9 cellular contexts compared by ENCODE assay signal in genomic region chr11:118623291-118623655, GRCh38. TPM values are rescaled to one million over a fixed set of nuclear protein-coding genes. Genes with fewer than 3 reads are reported as not detected.
A peak's percentile ranks its signal among the peaks of the same experiment; 100 is the strongest.
DNase-seq lines count a peak whose midpoint lies in the region; ATAC-seq, FAIRE-seq and TF ChIP-seq lines count a peak whose summit lies in the region.
"Had no signal": no experiment of that assay in that cellular context is flagged by ENCODE, and none has a peak within 500 bp of the region (broad histone marks: within the 10 kb centered on the region; RNA-seq: fewer than 3 reads in every experiment).

No MANE protein-coding gene starts in this region.

- H3K4me1 ChIP-seq in BE2C (peaks cover 46% of the 10 kb centered on the region), K562 (replicated peaks in 1 of 2; ENCODE audit: control insufficient read depth in 2 of 2, insufficient read depth in 2 of 2, low read length in 2 of 2) (peaks cover 28 to 53% of the 10 kb centered on the region in 2 experiments)

- WGBS in K562 (ENCODE audit: insufficient coverage, low coverage, missing lambda C conversion rate), result 94% methylated on average over 3 of the region's 4 CpGs

- TF ChIP-seq EP300 in K562 (IDR thresholded peaks at IDR 0.05; ENCODE audit: low read length), result no peak

- H3K4me3 ChIP-seq in BE2C (ENCODE audit: low read depth, low read length) (peak overlapping the region; percentile 94), K562 (no peak overlapping the region)

- POLR2A ChIA-PET in K562 (lab: Yijun Ruan, JAX), result interaction anchor here (0.7 to 0.8 kb wide), 3 partner anchors 10 to 553 kb away, joined by 3 to 5 read pairs (median 4); no protein-coding TSS in a partner anchor
- POLR2A ChIA-PET in activated CD8-positive, alpha-beta T cell treated with anti-CD3 and anti-CD28 coated beads, Interleukin-2, amount 10 ng/mL, durations not matched to agents 7 days and 5 days (lab: Charles Lee), result interaction anchor here (1.3 kb wide), 1 partner anchor 168 kb away, joined by 4 read pairs; the partner anchor contains the start of gene DDX6

- peak overlapping the region; percentile 79 for H3K4me3 Mint-ChIP-seq in mesothelial cell of epicardium
- no peak overlapping the region for H3K4me3 Mint-ChIP-seq in activated CD8-positive, alpha-beta T cell treated with anti-CD3 and anti-CD28 coated beads, Interleukin-2, amount 10 ng/mL, durations not matched to agents 7 days and 5 days
- H3K4me3 Mint-ChIP-seq: activated CD4-positive, alpha-beta T cell treated with anti-CD3 and anti-CD28 coated beads, Interleukin-2, amount 10 ng/mL, durations not matched to agents 24 days and 14 days had no signal

- H4K20me1 ChIP-seq in K562 (replicated peaks; ENCODE audit: control insufficient read depth, insufficient read depth, low read length), result no peaks in the 10 kb centered on the region

- no peaks in the 10 kb centered on the region for H3K27me3 Mint-ChIP-seq in mesothelial cell of epicardium (ENCODE audit: low read depth)
- peaks cover 16% of the 10 kb centered on the region for H3K27me3 Mint-ChIP-seq in activated CD8-positive, alpha-beta T cell treated with anti-CD3 and anti-CD28 coated beads, Interleukin-2, amount 10 ng/mL, durations not matched to agents 7 days and 5 days (ENCODE audit: low read depth)

- H3K27ac ChIP-seq in K562 (ENCODE audit: extremely low read depth, low read depth, low read length), result no peak overlapping the region

- ATAC-seq in K562 (no peak), HG03135 (IDR thresholded peaks at IDR 0.05; ENCODE audit: unreplicated experiment) (no peak)
- ATAC-seq in activated CD8-positive, alpha-beta T cell treated with anti-CD3 and anti-CD28 coated beads, Interleukin-2, amount 10 ng/mL, durations not matched to agents 7 days and 5 days, result no peak

- intact Hi-C loops in K562 (cut with micrococcal nuclease), result no loop called here

- H2AFZ ChIP-seq in K562 (ENCODE audit: low read depth, low read length), result no peak overlapping the region

- peak overlapping the region in 1 of 2 experiments; percentile 63; a peak in 2 of 4 replicates for H3K9ac ChIP-seq in K562 (ENCODE audit: insufficient read depth in 1 of 2, low read depth in 2 of 2, low read length in 2 of 2)

- peaks cover 13% of the 10 kb centered on the region for H3K79me2 ChIP-seq in K562 (ENCODE audit: control insufficient read depth, insufficient read depth, low read length)

- peak; percentile 88 for DNase-seq in BE2C
- DNase-seq in NCI-H187 treated with DMSO at 0.1 percent for 48 hours (lab: John Stamatoyannopoulos, UW), result peak; percentile 64
- DNase-seq in K562 (ENCODE audit: extremely low read depth in 1 of 4, low spot score in 3 of 4), result no peak
- DNase-seq in mesothelial cell of epicardium (ENCODE audit: low spot score in 2 of 2, unreplicated experiment in 2 of 2), result no peak
- DNase-seq in activated CD8-positive, alpha-beta T cell treated with anti-CD3 and anti-CD28 coated beads, Interleukin-2, amount 10 ng/mL, durations not matched to agents 7 days and 5 days, result no peak
- no peak for DNase-seq in MV-4-11 (lab: John Stamatoyannopoulos, UW)
- no peak for DNase-seq in activated naive CD4-positive, alpha-beta T cell treated with Interleukin-2 at 50 U/mL for 16 hours
- DNase-seq: activated CD4-positive, alpha-beta T cell treated with anti-CD3 and anti-CD28 coated beads, Interleukin-2, amount 10 ng/mL, durations not matched to agents 24 days and 14 days had no signal

- H3K27me3 ChIP-seq in BE2C (no peaks in the 10 kb centered on the region), K562 (ENCODE audit: control insufficient read depth in 2 of 2, insufficient read depth in 2 of 2, low read length in 2 of 2) (no peaks in the 10 kb centered on the region)

- no peaks in the 10 kb centered on the region for H3K9me1 ChIP-seq in K562 (ENCODE audit: control insufficient read depth, insufficient read depth, low read length)

- TF ChIP-seq CTCF in BE2C (IDR thresholded peaks at IDR 0.05; ENCODE audit: low read depth, low read length), result no peak
- TF ChIP-seq CTCF in K562 (IDR thresholded peaks at IDR 0.05 in 2 of 3, conservative IDR thresholded peaks at IDR 0.05 in 1 of 3; ENCODE audit: insufficient read depth in 2 of 3, low read depth in 1 of 3, low read length in 3 of 3), result no peak
- no peak for TF ChIP-seq CTCF in mesothelial cell of epicardium (IDR thresholded peaks at IDR 0.05; ENCODE audit: unreplicated experiment)

- BruUV-seq in K562 (replicated peaks; lab: Mats Ljungman, UMichigan), result no TSS peak

- FAIRE-seq in K562 (lab: Jason Lieb, UNC), result no peak

- H3K4me2 ChIP-seq in K562 (ENCODE audit: insufficient read depth, low read length), result no peak overlapping the region

- H3K9me3 ChIP-seq in BE2C (no peaks in the 10 kb centered on the region), K562 (replicated peaks; ENCODE audit: control insufficient read depth, insufficient read depth, low read depth, low read length) (no peaks in the 10 kb centered on the region)

- peaks cover 7% of the 10 kb centered on the region for H3K36me3 Mint-ChIP-seq in mesothelial cell of epicardium
- H3K36me3 Mint-ChIP-seq in activated CD8-positive, alpha-beta T cell treated with anti-CD3 and anti-CD28 coated beads, Interleukin-2, amount 10 ng/mL, durations not matched to agents 7 days and 5 days (ENCODE audit: low read depth), result no peaks in the 10 kb centered on the region

- H3K9me3 Mint-ChIP-seq in mesothelial cell of epicardium, result no peaks in the 10 kb centered on the region
- H3K9me3 Mint-ChIP-seq in activated CD8-positive, alpha-beta T cell treated with anti-CD3 and anti-CD28 coated beads, Interleukin-2, amount 10 ng/mL, durations not matched to agents 7 days and 5 days (ENCODE audit: insufficient read depth), result no peaks in the 10 kb centered on the region
- H3K9me3 Mint-ChIP-seq: activated CD4-positive, alpha-beta T cell treated with anti-CD3 and anti-CD28 coated beads, Interleukin-2, amount 10 ng/mL, durations not matched to agents 24 days and 14 days had no signal

- peaks cover 50% of the 10 kb centered on the region for H3K4me1 Mint-ChIP-seq in mesothelial cell of epicardium
- peaks cover 6% of the 10 kb centered on the region for H3K4me1 Mint-ChIP-seq in activated CD8-positive, alpha-beta T cell treated with anti-CD3 and anti-CD28 coated beads, Interleukin-2, amount 10 ng/mL, durations not matched to agents 7 days and 5 days (ENCODE audit: low read depth)

- CTCF ChIA-PET in K562 (lab: Yijun Ruan, JAX; ENCODE audit: low intra/inter-chr PET ratio), result no interaction called here
- CTCF ChIA-PET in activated CD8-positive, alpha-beta T cell treated with anti-CD3 and anti-CD28 coated beads, Interleukin-2, amount 10 ng/mL, durations not matched to agents 7 days and 5 days (lab: Charles Lee), result interaction anchor here (0.8 to 1.2 kb wide), 2 partner anchors 15 to 28 kb away, joined by 4 to 6 read pairs; no protein-coding TSS in a partner anchor

- no peak for TF ChIP-seq RAD21 in K562 (CRISPR knock-in tag; conservative IDR thresholded peaks at IDR 0.05 in 1 of 2, IDR thresholded peaks at IDR 0.05 in 1 of 2)

- no peak for TF ChIP-seq POLR2A in K562 (conservative IDR thresholded peaks at IDR 0.05)

- peaks cover 23% of the 10 kb centered on the region for H3K36me3 ChIP-seq in BE2C
- H3K36me3 ChIP-seq in K562 (ENCODE audit: control insufficient read depth, insufficient read depth, low read length), result peaks cover 28% of the 10 kb centered on the region

- in situ Hi-C loops in K562 (cut with MboI), result no loop called here

- peak overlapping the region; percentile 95 for H3K27ac Mint-ChIP-seq in mesothelial cell of epicardium
- H3K27ac Mint-ChIP-seq in activated CD8-positive, alpha-beta T cell treated with anti-CD3 and anti-CD28 coated beads, Interleukin-2, amount 10 ng/mL, durations not matched to agents 7 days and 5 days, result no peak overlapping the region
- H3K27ac Mint-ChIP-seq: activated CD4-positive, alpha-beta T cell treated with anti-CD3 and anti-CD28 coated beads, Interleukin-2, amount 10 ng/mL, durations not matched to agents 24 days and 14 days had no signal

RNA-seq across cellular contexts. Expression of gene PHLDB1, which starts 15.9 kb away (rescaled TPM):
- 33.9 TPM for polyA plus RNA-seq in BE2C (2012; ENCODE audit: insufficient read depth, insufficient read length, low read depth)
- total RNA-seq in K562 (2011; cell fraction: chromatin; rRNA removed; ENCODE audit: low replicate concordance), result 88.0 and 200 TPM in 2 replicates
- total RNA-seq in K562 (2011; cell fraction: nucleolus; rRNA removed), result 71.3 and 79.0 TPM in 2 replicates
- total RNA-seq in K562 (2011; cell fraction: nucleoplasm; rRNA removed), result 93.1 and 134 TPM in 2 replicates
- total RNA-seq in K562 (2014; rRNA removed), result 17.8 and 21.2 TPM in 2 replicates
- total RNA-seq in K562 (2014; rRNA removed; fragmentation: Illumina TruSeq; extraction: Trizol), result 7.7 and 8.5 TPM in 2 replicates
- 12.0 and 12.3 TPM in 2 replicates for total RNA-seq in K562 (2015; rRNA removed; fragmentation: Illumina TruSeq; extraction: Trizol)
- total RNA-seq in K562 (2021), result 27.0 and 28.7 TPM in 2 replicates
- 17.0 and 21.7 TPM in 2 replicates for polyA plus RNA-seq in K562 (2011; rRNA removed)
- 16.1 and 27.1 TPM in 2 replicates for polyA plus RNA-seq in K562 (2011; cell fraction: cytosol; rRNA removed)
- polyA plus RNA-seq in K562 (2011; cell fraction: nucleus; rRNA removed), result 62.2 and 110 TPM in 2 replicates
- polyA plus RNA-seq in K562 (2012), result 15.6 and 17.0 TPM in 2 replicates
- 14.2 and 16.2 TPM in 2 replicates for polyA plus RNA-seq in K562 (2014; fragmentation: Illumina TruSeq; extraction: Trizol)
- 1 to 10 TPM; 2.0 to 3.1 TPM for polyA plus RNA-seq in K562 (2014; fragmentation: Nextera tagmentation; extraction: Ambion mirVana)
- polyA plus RNA-seq in K562 (2014; rRNA removed), result 17.1 and 18.9 TPM in 2 replicates
- polyA minus RNA-seq in K562 (2011; rRNA and poly(A)+ RNA removed), result 24.4 and 29.0 TPM in 2 replicates
- 20.1 and 22.6 TPM in 2 replicates for polyA minus RNA-seq in K562 (2011; cell fraction: cytosol; rRNA and poly(A)+ RNA removed)
- 34.6 and 34.9 TPM in 2 replicates for polyA minus RNA-seq in K562 (2011; cell fraction: nucleus; rRNA and poly(A)+ RNA removed)
- total RNA-seq in mesothelial cell of epicardium, result 138 to 148 TPM (median 139 TPM) in 3 replicates
- total RNA-seq in activated CD8-positive, alpha-beta T cell treated with anti-CD3 and anti-CD28 coated beads, Interleukin-2, amount 10 ng/mL, durations not matched to agents 7 days and 5 days, result under 1 TPM; 0.63 to 0.76 TPM

RNA-seq across cellular contexts. Expression of gene ARCN1, which starts 51.1 kb away (rescaled TPM):
- polyA plus RNA-seq in BE2C (2012; ENCODE audit: insufficient read depth, insufficient read length, low read depth), result 143 TPM
- total RNA-seq in K562 (2011; cell fraction: chromatin; rRNA removed; ENCODE audit: low replicate concordance), result 33.0 and 70.2 TPM in 2 replicates
- 25.1 and 26.7 TPM in 2 replicates for total RNA-seq in K562 (2011; cell fraction: nucleolus; rRNA removed)
- 50.7 and 82.0 TPM in 2 replicates for total RNA-seq in K562 (2011; cell fraction: nucleoplasm; rRNA removed)
- total RNA-seq in K562 (2014; rRNA removed), result 47.4 and 50.4 TPM in 2 replicates
- total RNA-seq in K562 (2014; rRNA removed; fragmentation: Illumina TruSeq; extraction: Trizol), result 76.4 and 87.6 TPM in 2 replicates
- 72.3 and 77.9 TPM in 2 replicates for total RNA-seq in K562 (2015; rRNA removed; fragmentation: Illumina TruSeq; extraction: Trizol)
- total RNA-seq in K562 (2021), result 87.6 and 94.4 TPM in 2 replicates
- 224 and 237 TPM in 2 replicates for polyA plus RNA-seq in K562 (2011; rRNA removed)
- polyA plus RNA-seq in K562 (2011; cell fraction: cytosol; rRNA removed), result 136 and 284 TPM in 2 replicates
- 27.6 and 58.6 TPM in 2 replicates for polyA plus RNA-seq in K562 (2011; cell fraction: nucleus; rRNA removed)
- 72.5 and 103 TPM in 2 replicates for polyA plus RNA-seq in K562 (2012)
- polyA plus RNA-seq in K562 (2014; fragmentation: Illumina TruSeq; extraction: Trizol), result 109 and 126 TPM in 2 replicates
- polyA plus RNA-seq in K562 (2014; fragmentation: Nextera tagmentation; extraction: Ambion mirVana), result 10 to 100 TPM; 30.0 to 43.5 TPM
- polyA plus RNA-seq in K562 (2014; rRNA removed), result 75.8 and 81.0 TPM in 2 replicates
- 236 and 317 TPM in 2 replicates for polyA minus RNA-seq in K562 (2011; rRNA and poly(A)+ RNA removed)
- polyA minus RNA-seq in K562 (2011; cell fraction: cytosol; rRNA and poly(A)+ RNA removed), result 88.0 and 104 TPM in 2 replicates
- 8.8 and 22.3 TPM in 2 replicates for polyA minus RNA-seq in K562 (2011; cell fraction: nucleus; rRNA and poly(A)+ RNA removed)
- 139 to 144 TPM (median 140 TPM) in 3 replicates for total RNA-seq in mesothelial cell of epicardium
- total RNA-seq in activated CD8-positive, alpha-beta T cell treated with anti-CD3 and anti-CD28 coated beads, Interleukin-2, amount 10 ng/mL, durations not matched to agents 7 days and 5 days, result 100 to 1,000 TPM; 106 to 109 TPM

RNA-seq across cellular contexts. Expression of gene TREH, which starts 56.2 kb away (rescaled TPM):
- polyA plus RNA-seq in BE2C (2012; ENCODE audit: insufficient read depth, insufficient read length, low read depth), result not detected
- not detected in 2 replicates for total RNA-seq in K562 (2011; cell fraction: chromatin; rRNA removed; ENCODE audit: low replicate concordance)
- total RNA-seq in K562 (2011; cell fraction: nucleolus; rRNA removed), result not detected in 2 replicates
- total RNA-seq in K562 (2011; cell fraction: nucleoplasm; rRNA removed), result not detected in 2 replicates
- total RNA-seq in K562 (2014; rRNA removed) (not detected in 2 replicates), K562 (2014; rRNA removed; fragmentation: Illumina TruSeq; extraction: Trizol) (not detected in 2 replicates), K562 (2015; rRNA removed; fragmentation: Illumina TruSeq; extraction: Trizol) (not detected in 2 replicates), K562 (2021) (not detected in 2 replicates), mesothelial cell of epicardium (0.11 TPM in 1 of 3 replicates, not detected in the others)
- polyA plus RNA-seq in K562 (2011; rRNA removed) (not detected in 2 replicates), K562 (2014; fragmentation: Illumina TruSeq; extraction: Trizol) (not detected in 2 replicates), K562 (2014; fragmentation: Nextera tagmentation; extraction: Ambion mirVana) (under 1 TPM; 0.11 to 0.20 TPM), K562 (2014; rRNA removed) (0.09 TPM in 1 of 2 replicates, not detected in the other)
- polyA plus RNA-seq in K562 (2011; cell fraction: cytosol; rRNA removed), result not detected in 2 replicates
- polyA plus RNA-seq in K562 (2011; cell fraction: nucleus; rRNA removed), result not detected in 2 replicates
- 0.11 TPM in 1 of 2 replicates, not detected in the other for polyA plus RNA-seq in K562 (2012)
- not detected in 2 replicates for polyA minus RNA-seq in K562 (2011; rRNA and poly(A)+ RNA removed)
- polyA minus RNA-seq in K562 (2011; cell fraction: cytosol; rRNA and poly(A)+ RNA removed), result not detected in 2 replicates
- polyA minus RNA-seq in K562 (2011; cell fraction: nucleus; rRNA and poly(A)+ RNA removed), result not detected in 2 replicates
- not detected for total RNA-seq in activated CD8-positive, alpha-beta T cell treated with anti-CD3 and anti-CD28 coated beads, Interleukin-2, amount 10 ng/mL, durations not matched to agents 7 days and 5 days
- total RNA-seq: activated CD4-positive, alpha-beta T cell treated with anti-CD3 and anti-CD28 coated beads, Interleukin-2, amount 10 ng/mL, durations not matched to agents 24 days and 14 days had no signal

RNA-seq across cellular contexts. Expression of gene IFT46, which starts 57.5 kb away (rescaled TPM):
- polyA plus RNA-seq in BE2C (2012; ENCODE audit: insufficient read depth, insufficient read length, low read depth), result 19.9 TPM
- 15.4 and 15.5 TPM in 2 replicates for total RNA-seq in K562 (2011; cell fraction: chromatin; rRNA removed; ENCODE audit: low replicate concordance)
- 7.9 and 8.5 TPM in 2 replicates for total RNA-seq in K562 (2011; cell fraction: nucleolus; rRNA removed)
- total RNA-seq in K562 (2011; cell fraction: nucleoplasm; rRNA removed), result 11.7 and 12.6 TPM in 2 replicates
- total RNA-seq in K562 (2014; rRNA removed) (11.8 and 12.0 TPM in 2 replicates), K562 (2014; rRNA removed; fragmentation: Illumina TruSeq; extraction: Trizol) (14.3 and 15.2 TPM in 2 replicates), K562 (2015; rRNA removed; fragmentation: Illumina TruSeq; extraction: Trizol) (15.2 and 16.6 TPM in 2 replicates), K562 (2021) (9.9 and 10.1 TPM in 2 replicates), mesothelial cell of epicardium (22.3 to 24.1 TPM (median 23.7 TPM) in 3 replicates)
- polyA plus RNA-seq in K562 (2011; rRNA removed) (16.8 and 30.4 TPM in 2 replicates), K562 (2014; fragmentation: Illumina TruSeq; extraction: Trizol) (15.9 and 18.9 TPM in 2 replicates), K562 (2014; fragmentation: Nextera tagmentation; extraction: Ambion mirVana) (10 to 100 TPM; 24.2 to 29.5 TPM), K562 (2014; rRNA removed) (14.3 and 14.8 TPM in 2 replicates)
- 10.8 and 26.7 TPM in 2 replicates for polyA plus RNA-seq in K562 (2011; cell fraction: cytosol; rRNA removed)
- 8.8 and 20.4 TPM in 2 replicates for polyA plus RNA-seq in K562 (2011; cell fraction: nucleus; rRNA removed)
- 10.6 and 13.5 TPM in 2 replicates for polyA plus RNA-seq in K562 (2012)
- polyA minus RNA-seq in K562 (2011; rRNA and poly(A)+ RNA removed), result 14.8 and 27.5 TPM in 2 replicates
- 5.8 and 6.4 TPM in 2 replicates for polyA minus RNA-seq in K562 (2011; cell fraction: cytosol; rRNA and poly(A)+ RNA removed)
- 2.0 and 6.7 TPM in 2 replicates for polyA minus RNA-seq in K562 (2011; cell fraction: nucleus; rRNA and poly(A)+ RNA removed)
- total RNA-seq in activated CD8-positive, alpha-beta T cell treated with anti-CD3 and anti-CD28 coated beads, Interleukin-2, amount 10 ng/mL, durations not matched to agents 7 days and 5 days, result 10 to 100 TPM; 12.0 to 12.3 TPM

Comparison
In these comparisons a context has a peak if more than half of its experiments do, and no peak if none do; other contexts are left out.
1. DNase-seq: peak in BE2C (single experiment) and NCI-H187 treated with DMSO at 0.1 percent for 48 hours (single experiment); none in K562 (0 of 4), mesothelial cell of epicardium (0 of 2), activated CD8-positive, alpha-beta T cell treated with anti-CD3 and anti-CD28 coated beads, Interleukin-2, amount 10 ng/mL, durations not matched to agents 7 days and 5 days (single experiment), MV-4-11 (single experiment) and activated naive CD4-positive, alpha-beta T cell treated with Interleukin-2 at 50 U/mL for 16 hours (single experiment).
2. RNA of gene PHLDB1, which starts 15.9 kb away (total RNA-seq): 138 to 148 TPM in mesothelial cell of epicardium and 7.7 to 200 TPM in K562; 0.63 to 0.76 TPM in activated CD8-positive, alpha-beta T cell treated with anti-CD3 and anti-CD28 coated beads, Interleukin-2, amount 10 ng/mL, durations not matched to agents 7 days and 5 days; every median in the first group is over 4 times any median in the second.